1 cellular context compared by ENCODE assay signal in the genomic region with DNA sequence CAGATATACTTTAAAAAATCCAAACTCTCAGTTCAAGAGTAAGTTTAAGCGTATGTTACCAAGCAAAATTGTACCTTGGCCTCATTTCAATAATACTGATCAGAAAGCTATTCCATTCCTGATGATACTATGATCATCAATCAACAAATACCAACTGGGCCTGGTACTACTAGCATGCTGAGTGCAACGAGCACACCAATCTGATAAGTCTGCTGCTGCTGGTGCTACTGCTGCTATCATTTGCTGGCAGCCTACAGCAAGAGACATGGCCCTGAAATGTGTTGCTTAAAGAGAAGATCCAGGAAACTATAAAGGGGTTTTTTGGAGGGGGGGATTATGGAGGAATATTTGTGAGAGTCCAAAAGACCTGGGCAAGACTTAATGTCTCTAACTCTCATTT.
TF ChIP-seq lines count a peak whose summit lies in the region.

No MANE protein-coding gene starts in this region.

TF ChIP-seq in K562, 482 proteins besides CTCF, POLR2A, EP300 and RAD21 (continued from another document and continues in another):
- TF ChIP-seq, protein P1, sequence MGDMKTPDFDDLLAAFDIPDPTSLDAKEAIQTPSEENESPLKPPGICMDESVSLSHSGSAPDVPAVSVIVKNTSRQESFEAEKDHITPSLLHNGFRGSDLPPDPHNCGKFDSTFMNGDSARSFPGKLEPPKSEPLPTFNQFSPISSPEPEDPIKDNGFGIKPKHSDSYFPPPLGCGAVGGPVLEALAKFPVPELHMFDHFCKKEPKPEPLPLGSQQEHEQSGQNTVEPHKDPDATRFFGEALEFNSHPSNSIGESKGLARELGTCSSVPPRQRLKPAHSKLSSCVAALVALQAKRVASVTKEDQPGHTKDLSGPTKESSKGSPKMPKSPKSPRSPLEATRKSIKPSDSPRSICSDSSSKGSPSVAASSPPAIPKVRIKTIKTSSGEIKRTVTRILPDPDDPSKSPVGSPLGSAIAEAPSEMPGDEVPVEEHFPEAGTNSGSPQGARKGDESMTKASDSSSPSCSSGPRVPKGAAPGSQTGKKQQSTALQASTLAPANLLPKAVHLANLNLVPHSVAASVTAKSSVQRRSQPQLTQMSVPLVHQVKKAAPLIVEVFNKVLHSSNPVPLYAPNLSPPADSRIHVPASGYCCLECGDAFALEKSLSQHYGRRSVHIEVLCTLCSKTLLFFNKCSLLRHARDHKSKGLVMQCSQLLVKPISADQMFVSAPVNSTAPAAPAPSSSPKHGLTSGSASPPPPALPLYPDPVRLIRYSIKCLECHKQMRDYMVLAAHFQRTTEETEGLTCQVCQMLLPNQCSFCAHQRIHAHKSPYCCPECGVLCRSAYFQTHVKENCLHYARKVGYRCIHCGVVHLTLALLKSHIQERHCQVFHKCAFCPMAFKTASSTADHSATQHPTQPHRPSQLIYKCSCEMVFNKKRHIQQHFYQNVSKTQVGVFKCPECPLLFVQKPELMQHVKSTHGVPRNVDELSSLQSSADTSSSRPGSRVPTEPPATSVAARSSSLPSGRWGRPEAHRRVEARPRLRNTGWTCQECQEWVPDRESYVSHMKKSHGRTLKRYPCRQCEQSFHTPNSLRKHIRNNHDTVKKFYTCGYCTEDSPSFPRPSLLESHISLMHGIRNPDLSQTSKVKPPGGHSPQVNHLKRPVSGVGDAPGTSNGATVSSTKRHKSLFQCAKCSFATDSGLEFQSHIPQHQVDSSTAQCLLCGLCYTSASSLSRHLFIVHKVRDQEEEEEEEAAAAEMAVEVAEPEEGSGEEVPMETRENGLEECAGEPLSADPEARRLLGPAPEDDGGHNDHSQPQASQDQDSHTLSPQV (IDR thresholded peaks at IDR 0.05) = peak; percentile 62; the same call in 1 of the 2 replicates
- TF ChIP-seq, protein P2, sequence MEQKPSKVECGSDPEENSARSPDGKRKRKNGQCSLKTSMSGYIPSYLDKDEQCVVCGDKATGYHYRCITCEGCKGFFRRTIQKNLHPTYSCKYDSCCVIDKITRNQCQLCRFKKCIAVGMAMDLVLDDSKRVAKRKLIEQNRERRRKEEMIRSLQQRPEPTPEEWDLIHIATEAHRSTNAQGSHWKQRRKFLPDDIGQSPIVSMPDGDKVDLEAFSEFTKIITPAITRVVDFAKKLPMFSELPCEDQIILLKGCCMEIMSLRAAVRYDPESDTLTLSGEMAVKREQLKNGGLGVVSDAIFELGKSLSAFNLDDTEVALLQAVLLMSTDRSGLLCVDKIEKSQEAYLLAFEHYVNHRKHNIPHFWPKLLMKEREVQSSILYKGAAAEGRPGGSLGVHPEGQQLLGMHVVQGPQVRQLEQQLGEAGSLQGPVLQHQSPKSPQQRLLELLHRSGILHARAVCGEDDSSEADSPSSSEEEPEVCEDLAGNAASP (IDR thresholded peaks at IDR 0.05) = no peak
- TF ChIP-seq, protein P3, sequence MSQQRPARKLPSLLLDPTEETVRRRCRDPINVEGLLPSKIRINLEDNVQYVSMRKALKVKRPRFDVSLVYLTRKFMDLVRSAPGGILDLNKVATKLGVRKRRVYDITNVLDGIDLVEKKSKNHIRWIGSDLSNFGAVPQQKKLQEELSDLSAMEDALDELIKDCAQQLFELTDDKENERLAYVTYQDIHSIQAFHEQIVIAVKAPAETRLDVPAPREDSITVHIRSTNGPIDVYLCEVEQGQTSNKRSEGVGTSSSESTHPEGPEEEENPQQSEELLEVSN (IDR thresholded peaks at IDR 0.05; ENCODE audit: borderline replicate concordance in 1 of 2, extremely low read depth in 1 of 2, insufficient read depth in 1 of 2, insufficient read length in 1 of 2, low read depth in 1 of 2, low read length in 1 of 2, poor library complexity in 1 of 2, severe bottlenecking in 1 of 2) = peak in 1 of 2 experiments; percentile 25
- TF ChIP-seq TARDBP (IDR thresholded peaks at IDR 0.05) (no peak), BRF1 (IDR thresholded peaks at IDR 0.05; ENCODE audit: borderline replicate concordance, extremely low read depth, insufficient read length) (no peak), HNRNPL (IDR thresholded peaks at IDR 0.05; ENCODE audit: low read depth, low read length) (no peak), JUND (IDR thresholded peaks at IDR 0.05; ENCODE audit: borderline replicate concordance, low read depth, low read length) (no peak), JUND (tag; IDR thresholded peaks at IDR 0.05; ENCODE audit: borderline replicate concordance, low read depth, low read length) (peak; percentile 15; the same call in 1 of the 3 replicates), SRSF9 (IDR thresholded peaks at IDR 0.05; ENCODE audit: borderline replicate concordance, low read depth, low read length) (no peak), SNIP1 (IDR thresholded peaks at IDR 0.05; ENCODE audit: low read depth) (no peak), ETV5 (CRISPR knock-in tag; IDR thresholded peaks at IDR 0.05; ENCODE audit: low read depth) (no peak), ETV6 (IDR thresholded peaks at IDR 0.05; ENCODE audit: borderline replicate concordance in 1 of 2, low read depth in 2 of 2, low read length in 1 of 2) (no peak), ETV6 (CRISPR knock-in tag; IDR thresholded peaks at IDR 0.05; ENCODE audit: borderline replicate concordance) (no peak), ZSCAN29 (IDR thresholded peaks at IDR 0.05) (no peak), ZNF644 (tag; IDR thresholded peaks at IDR 0.05; ENCODE audit: low read depth) (no peak), FOXA3 (CRISPR knock-in tag; conservative IDR thresholded peaks at IDR 0.05 in 1 of 2, IDR thresholded peaks at IDR 0.05 in 1 of 2) (no peak), ZKSCAN3 (CRISPR knock-in tag; IDR thresholded peaks at IDR 0.05) (no peak), STAT5B (CRISPR knock-in tag; IDR thresholded peaks at IDR 0.05) (no peak), MTA2 (IDR thresholded peaks at IDR 0.05; ENCODE audit: low read depth) (no peak), GTF2E2 (tag; IDR thresholded peaks at IDR 0.05) (0 out of 2 replicates have a peak, but pooled peaks have one; percentile 28), THRAP3 (IDR thresholded peaks at IDR 0.05; ENCODE audit: borderline replicate concordance) (no peak), TAL1 (IDR thresholded peaks at IDR 0.05) (peak; percentile 69)
- TF ChIP-seq, protein P4, sequence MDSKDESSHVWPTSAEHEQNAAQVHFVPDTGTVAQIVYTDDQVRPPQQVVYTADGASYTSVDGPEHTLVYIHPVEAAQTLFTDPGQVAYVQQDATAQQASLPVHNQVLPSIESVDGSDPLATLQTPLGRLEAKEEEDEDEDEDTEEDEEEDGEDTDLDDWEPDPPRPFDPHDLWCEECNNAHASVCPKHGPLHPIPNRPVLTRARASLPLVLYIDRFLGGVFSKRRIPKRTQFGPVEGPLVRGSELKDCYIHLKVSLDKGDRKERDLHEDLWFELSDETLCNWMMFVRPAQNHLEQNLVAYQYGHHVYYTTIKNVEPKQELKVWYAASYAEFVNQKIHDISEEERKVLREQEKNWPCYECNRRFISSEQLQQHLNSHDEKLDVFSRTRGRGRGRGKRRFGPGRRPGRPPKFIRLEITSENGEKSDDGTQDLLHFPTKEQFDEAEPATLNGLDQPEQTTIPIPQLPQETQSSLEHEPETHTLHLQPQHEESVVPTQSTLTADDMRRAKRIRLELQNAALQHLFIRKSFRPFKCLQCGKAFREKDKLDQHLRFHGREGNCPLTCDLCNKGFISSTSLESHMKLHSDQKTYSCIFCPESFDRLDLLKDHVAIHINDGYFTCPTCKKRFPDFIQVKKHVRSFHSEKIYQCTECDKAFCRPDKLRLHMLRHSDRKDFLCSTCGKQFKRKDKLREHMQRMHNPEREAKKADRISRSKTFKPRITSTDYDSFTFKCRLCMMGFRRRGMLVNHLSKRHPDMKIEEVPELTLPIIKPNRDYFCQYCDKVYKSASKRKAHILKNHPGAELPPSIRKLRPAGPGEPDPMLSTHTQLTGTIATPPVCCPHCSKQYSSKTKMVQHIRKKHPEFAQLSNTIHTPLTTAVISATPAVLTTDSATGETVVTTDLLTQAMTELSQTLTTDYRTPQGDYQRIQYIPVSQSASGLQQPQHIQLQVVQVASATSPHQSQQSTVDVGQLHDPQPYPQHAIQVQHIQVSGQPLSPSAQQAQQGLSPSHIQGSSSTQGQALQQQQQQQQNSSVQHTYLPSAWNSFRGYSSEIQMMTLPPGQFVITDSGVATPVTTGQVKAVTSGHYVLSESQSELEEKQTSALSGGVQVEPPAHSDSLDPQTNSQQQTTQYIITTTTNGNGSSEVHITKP (IDR thresholded peaks at IDR 0.05; ENCODE audit: partially characterized antibody) = peak; percentile 90
- TF ChIP-seq, protein P5, sequence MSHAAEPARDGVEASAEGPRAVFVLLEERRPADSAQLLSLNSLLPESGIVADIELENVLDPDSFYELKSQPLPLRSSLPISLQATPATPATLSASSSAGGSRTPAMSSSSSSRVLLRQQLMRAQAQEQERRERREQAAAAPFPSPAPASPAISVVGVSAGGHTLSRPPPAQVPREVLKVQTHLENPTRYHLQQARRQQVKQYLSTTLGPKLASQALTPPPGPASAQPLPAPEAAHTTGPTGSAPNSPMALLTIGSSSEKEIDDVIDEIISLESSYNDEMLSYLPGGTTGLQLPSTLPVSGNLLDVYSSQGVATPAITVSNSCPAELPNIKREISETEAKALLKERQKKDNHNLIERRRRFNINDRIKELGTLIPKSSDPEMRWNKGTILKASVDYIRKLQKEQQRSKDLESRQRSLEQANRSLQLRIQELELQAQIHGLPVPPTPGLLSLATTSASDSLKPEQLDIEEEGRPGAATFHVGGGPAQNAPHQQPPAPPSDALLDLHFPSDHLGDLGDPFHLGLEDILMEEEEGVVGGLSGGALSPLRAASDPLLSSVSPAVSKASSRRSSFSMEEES (CRISPR knock-in tag; IDR thresholded peaks at IDR 0.05) = no peak
- TF ChIP-seq, protein P6, sequence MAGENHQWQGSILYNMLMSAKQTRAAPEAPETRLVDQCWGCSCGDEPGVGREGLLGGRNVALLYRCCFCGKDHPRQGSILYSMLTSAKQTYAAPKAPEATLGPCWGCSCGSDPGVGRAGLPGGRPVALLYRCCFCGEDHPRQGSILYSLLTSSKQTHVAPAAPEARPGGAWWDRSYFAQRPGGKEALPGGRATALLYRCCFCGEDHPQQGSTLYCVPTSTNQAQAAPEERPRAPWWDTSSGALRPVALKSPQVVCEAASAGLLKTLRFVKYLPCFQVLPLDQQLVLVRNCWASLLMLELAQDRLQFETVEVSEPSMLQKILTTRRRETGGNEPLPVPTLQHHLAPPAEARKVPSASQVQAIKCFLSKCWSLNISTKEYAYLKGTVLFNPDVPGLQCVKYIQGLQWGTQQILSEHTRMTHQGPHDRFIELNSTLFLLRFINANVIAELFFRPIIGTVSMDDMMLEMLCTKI (IDR thresholded peaks at IDR 0.05; ENCODE audit: partially characterized antibody) = no peak
- TF ChIP-seq, protein P7, sequence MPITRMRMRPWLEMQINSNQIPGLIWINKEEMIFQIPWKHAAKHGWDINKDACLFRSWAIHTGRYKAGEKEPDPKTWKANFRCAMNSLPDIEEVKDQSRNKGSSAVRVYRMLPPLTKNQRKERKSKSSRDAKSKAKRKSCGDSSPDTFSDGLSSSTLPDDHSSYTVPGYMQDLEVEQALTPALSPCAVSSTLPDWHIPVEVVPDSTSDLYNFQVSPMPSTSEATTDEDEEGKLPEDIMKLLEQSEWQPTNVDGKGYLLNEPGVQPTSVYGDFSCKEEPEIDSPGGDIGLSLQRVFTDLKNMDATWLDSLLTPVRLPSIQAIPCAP (CRISPR knock-in tag; IDR thresholded peaks at IDR 0.05; ENCODE audit: borderline replicate concordance) = no peak
- TF ChIP-seq, protein P8, sequence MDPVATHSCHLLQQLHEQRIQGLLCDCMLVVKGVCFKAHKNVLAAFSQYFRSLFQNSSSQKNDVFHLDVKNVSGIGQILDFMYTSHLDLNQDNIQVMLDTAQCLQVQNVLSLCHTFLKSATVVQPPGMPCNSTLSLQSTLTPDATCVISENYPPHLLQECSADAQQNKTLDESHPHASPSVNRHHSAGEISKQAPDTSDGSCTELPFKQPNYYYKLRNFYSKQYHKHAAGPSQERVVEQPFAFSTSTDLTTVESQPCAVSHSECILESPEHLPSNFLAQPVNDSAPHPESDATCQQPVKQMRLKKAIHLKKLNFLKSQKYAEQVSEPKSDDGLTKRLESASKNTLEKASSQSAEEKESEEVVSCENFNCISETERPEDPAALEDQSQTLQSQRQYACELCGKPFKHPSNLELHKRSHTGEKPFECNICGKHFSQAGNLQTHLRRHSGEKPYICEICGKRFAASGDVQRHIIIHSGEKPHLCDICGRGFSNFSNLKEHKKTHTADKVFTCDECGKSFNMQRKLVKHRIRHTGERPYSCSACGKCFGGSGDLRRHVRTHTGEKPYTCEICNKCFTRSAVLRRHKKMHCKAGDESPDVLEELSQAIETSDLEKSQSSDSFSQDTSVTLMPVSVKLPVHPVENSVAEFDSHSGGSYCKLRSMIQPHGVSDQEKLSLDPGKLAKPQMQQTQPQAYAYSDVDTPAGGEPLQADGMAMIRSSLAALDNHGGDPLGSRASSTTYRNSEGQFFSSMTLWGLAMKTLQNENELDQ (CRISPR knock-in tag; IDR thresholded peaks at IDR 0.05; ENCODE audit: borderline replicate concordance) = no peak
- TF ChIP-seq, protein P9, sequence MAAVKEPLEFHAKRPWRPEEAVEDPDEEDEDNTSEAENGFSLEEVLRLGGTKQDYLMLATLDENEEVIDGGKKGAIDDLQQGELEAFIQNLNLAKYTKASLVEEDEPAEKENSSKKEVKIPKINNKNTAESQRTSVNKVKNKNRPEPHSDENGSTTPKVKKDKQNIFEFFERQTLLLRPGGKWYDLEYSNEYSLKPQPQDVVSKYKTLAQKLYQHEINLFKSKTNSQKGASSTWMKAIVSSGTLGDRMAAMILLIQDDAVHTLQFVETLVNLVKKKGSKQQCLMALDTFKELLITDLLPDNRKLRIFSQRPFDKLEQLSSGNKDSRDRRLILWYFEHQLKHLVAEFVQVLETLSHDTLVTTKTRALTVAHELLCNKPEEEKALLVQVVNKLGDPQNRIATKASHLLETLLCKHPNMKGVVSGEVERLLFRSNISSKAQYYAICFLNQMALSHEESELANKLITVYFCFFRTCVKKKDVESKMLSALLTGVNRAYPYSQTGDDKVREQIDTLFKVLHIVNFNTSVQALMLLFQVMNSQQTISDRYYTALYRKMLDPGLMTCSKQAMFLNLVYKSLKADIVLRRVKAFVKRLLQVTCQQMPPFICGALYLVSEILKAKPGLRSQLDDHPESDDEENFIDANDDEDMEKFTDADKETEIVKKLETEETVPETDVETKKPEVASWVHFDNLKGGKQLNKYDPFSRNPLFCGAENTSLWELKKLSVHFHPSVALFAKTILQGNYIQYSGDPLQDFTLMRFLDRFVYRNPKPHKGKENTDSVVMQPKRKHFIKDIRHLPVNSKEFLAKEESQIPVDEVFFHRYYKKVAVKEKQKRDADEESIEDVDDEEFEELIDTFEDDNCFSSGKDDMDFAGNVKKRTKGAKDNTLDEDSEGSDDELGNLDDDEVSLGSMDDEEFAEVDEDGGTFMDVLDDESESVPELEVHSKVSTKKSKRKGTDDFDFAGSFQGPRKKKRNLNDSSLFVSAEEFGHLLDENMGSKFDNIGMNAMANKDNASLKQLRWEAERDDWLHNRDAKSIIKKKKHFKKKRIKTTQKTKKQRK (IDR thresholded peaks at IDR 0.05; ENCODE audit: borderline replicate concordance, low read depth, low read length) = no peak
- TF ChIP-seq, protein P10, sequence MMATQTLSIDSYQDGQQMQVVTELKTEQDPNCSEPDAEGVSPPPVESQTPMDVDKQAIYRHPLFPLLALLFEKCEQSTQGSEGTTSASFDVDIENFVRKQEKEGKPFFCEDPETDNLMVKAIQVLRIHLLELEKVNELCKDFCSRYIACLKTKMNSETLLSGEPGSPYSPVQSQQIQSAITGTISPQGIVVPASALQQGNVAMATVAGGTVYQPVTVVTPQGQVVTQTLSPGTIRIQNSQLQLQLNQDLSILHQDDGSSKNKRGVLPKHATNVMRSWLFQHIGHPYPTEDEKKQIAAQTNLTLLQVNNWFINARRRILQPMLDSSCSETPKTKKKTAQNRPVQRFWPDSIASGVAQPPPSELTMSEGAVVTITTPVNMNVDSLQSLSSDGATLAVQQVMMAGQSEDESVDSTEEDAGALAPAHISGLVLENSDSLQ (IDR thresholded peaks at IDR 0.05) = no peak
